Comparison of ENCODE assay signal across 8 cellular contexts in genomic region chr9:98117984-98118639, GRCh38.
DNase-seq lines count a peak whose midpoint lies in the region; ATAC-seq and TF ChIP-seq lines count a peak whose summit lies in the region.

No MANE protein-coding gene starts in this region.

- no peaks in the 10 kb centered on the region for H3K9me3 ChIP-seq in NT2/D1 (ENCODE audit: insufficient read depth, low read length)

- H3K4me1 Mint-ChIP-seq in activated T-cell treated with anti-CD3 and anti-CD28 coated beads, Interleukin-2, amount 50 U/mL, for 24 hours (ENCODE audit: low read depth), result peaks cover 55% of the 10 kb centered on the region

- H3K9ac ChIP-seq in NT2/D1 (ENCODE audit: insufficient read length, low read depth) (peak overlapping the region; percentile 89), rectal smooth muscle tissue (ENCODE audit: low read length) (peak overlapping the region; percentile 92)

- peaks cover 47% of the 10 kb centered on the region for H3K36me3 Mint-ChIP-seq in activated T-cell treated with anti-CD3 and anti-CD28 coated beads, Interleukin-2, amount 50 U/mL, for 24 hours (ENCODE audit: low read depth)

- no peaks in the 10 kb centered on the region for H3K9me3 Mint-ChIP-seq in activated T-cell treated with anti-CD3 and anti-CD28 coated beads, Interleukin-2, amount 50 U/mL, for 24 hours

- DNase-seq in NT2/D1 (ENCODE audit: low read depth, low spot score), result no peak
- DNase-seq in activated T-cell treated with anti-CD3 and anti-CD28 coated beads, Interleukin-2, amount 50 U/mL, for 24 hours, result peak; percentile 64
- peak; percentile 21 to 49 for DNase-seq in foreskin fibroblast
- no peak for DNase-seq in NCI-H748 treated with DMSO at 0.1 percent for 48 hours (lab: John Stamatoyannopoulos, UW)

- peaks cover 3% of the 10 kb centered on the region for H3K4me1 ChIP-seq in NT2/D1 (ENCODE audit: insufficient read depth, insufficient read length)
- H3K4me1 ChIP-seq in rectal smooth muscle tissue (ENCODE audit: control insufficient read depth, insufficient read depth, low read length), result no peaks in the 10 kb centered on the region

- H3K27ac ChIP-seq in 22Rv1, result peak overlapping the region; percentile 90
- H3K27ac ChIP-seq in rectal smooth muscle tissue (ENCODE audit: low read depth, low read length), result peak overlapping the region; percentile 52

- H3K4me3 ChIP-seq in NT2/D1 (ENCODE audit: insufficient read length, low read depth) (peak overlapping the region; percentile 68), foreskin fibroblast (ENCODE audit: low read depth in 1 of 2, low read length in 2 of 2) (peak overlapping the region; percentile 70 to 71), rectal smooth muscle tissue (ENCODE audit: low read length) (peak overlapping the region; percentile 91)

- no peaks in the 10 kb centered on the region for H3K27me3 Mint-ChIP-seq in activated T-cell treated with anti-CD3 and anti-CD28 coated beads, Interleukin-2, amount 50 U/mL, for 24 hours

- peak overlapping the region; percentile 97 for H3K27ac Mint-ChIP-seq in activated T-cell treated with anti-CD3 and anti-CD28 coated beads, Interleukin-2, amount 50 U/mL, for 24 hours

- H3K27me3 ChIP-seq in NT2/D1 (ENCODE audit: insufficient read depth, insufficient read length), result no peaks in the 10 kb centered on the region
- H3K27me3 ChIP-seq in rectal smooth muscle tissue (ENCODE audit: control insufficient read depth, insufficient read depth, low read length), result no peaks in the 10 kb centered on the region

- H3K36me3 ChIP-seq in NT2/D1 (ENCODE audit: insufficient read depth, insufficient read length, low read length) (peaks cover 26% of the 10 kb centered on the region), rectal smooth muscle tissue (ENCODE audit: control insufficient read depth, insufficient read depth, low read length) (no peaks in the 10 kb centered on the region)

- TF ChIP-seq CTCF in 22Rv1 (IDR thresholded peaks at IDR 0.05) (no peak), foreskin fibroblast (IDR thresholded peaks at IDR 0.05; ENCODE audit: low read depth, low read length) (peak; percentile 27)

- H3K4me3 Mint-ChIP-seq in activated T-cell treated with anti-CD3 and anti-CD28 coated beads, Interleukin-2, amount 50 U/mL, for 24 hours, result peak overlapping the region; percentile 90

- ATAC-seq in GM18498 (IDR thresholded peaks at IDR 0.05; ENCODE audit: unreplicated experiment) (peak; percentile 28), HG02970 (IDR thresholded peaks at IDR 0.05; ENCODE audit: low FRiP score, unreplicated experiment) (peak; percentile 30)

Comparison
In these comparisons a context has a peak if more than half of its experiments do, and no peak if none do; other contexts are left out.
1. DNase-seq: peak in activated T-cell treated with anti-CD3 and anti-CD28 coated beads, Interleukin-2, amount 50 U/mL, for 24 hours (single experiment) and foreskin fibroblast (2 of 2); none in NT2/D1 (single experiment) and NCI-H748 treated with DMSO at 0.1 percent for 48 hours (single experiment).
2. Peak in every context shown above with its lines, with median percentiles within 50 percentile points of each other: H3K4me3 ChIP-seq.